Comparison of ENCODE assay signal across 8 cellular contexts in genomic region chrX:45771560-45772340, GRCh38.
DNase-seq lines count a peak whose midpoint lies in the region; ATAC-seq lines count a peak whose summit lies in the region.

No MANE protein-coding gene starts in this region.

- H3K27ac ChIP-seq in ACC112 (ENCODE audit: low read depth, low read length): peak overlapping the region; percentile 93

- peaks cover 41% of the 10 kb centered on the region for H3K4me1 ChIP-seq in ACC112 (ENCODE audit: control insufficient read depth, insufficient read depth, low read length, unreplicated experiment)

- no peak overlapping the region for H2AFZ ChIP-seq in ACC112 (ENCODE audit: low read length, unreplicated experiment)

- H3K79me2 ChIP-seq in ACC112 (ENCODE audit: control insufficient read depth, insufficient read depth, low read length, unreplicated experiment): peaks cover 84% of the 10 kb centered on the region

- intact Hi-C loops in cardiac septum (cut with DNase I): no loop called here

- H3K4me3 ChIP-seq in ACC112 (ENCODE audit: low read depth, low read length): peak overlapping the region; percentile 99

- peaks cover 29% of the 10 kb centered on the region for H3K36me3 ChIP-seq in ACC112 (ENCODE audit: insufficient read depth, low read length)

- ATAC-seq in GM19463 (IDR thresholded peaks at IDR 0.05; ENCODE audit: unreplicated experiment): peak; percentile 46

- peak; percentile 60 for DNase-seq in MV-4-11 (lab: John Stamatoyannopoulos, UW)
- peak; percentile 33 for DNase-seq in activated gamma-delta T cell treated with Interleukin-2 at 50 U/mL for 16 hours
- DNase-seq in cardiac septum (ENCODE audit: low spot score): peak; percentile 82
- peak; percentile 52 for DNase-seq in stimulated activated CD4-positive, alpha-beta T cell treated with anti-CD3 and anti-CD28 coated beads, Interleukin-4, amount 100 ng/mL, for 24 hours
- no peak for DNase-seq in midbrain (lab: John Stamatoyannopoulos, UW)
- DNase-seq in occipital lobe (lab: John Stamatoyannopoulos, UW): no peak

- H3K27me3 ChIP-seq in ACC112 (ENCODE audit: insufficient read depth, low read length): no peaks in the 10 kb centered on the region

Comparison
In these comparisons a context has a peak if more than half of its experiments do, and no peak if none do; other contexts are left out.
1. DNase-seq: peak in MV-4-11 (single experiment), activated gamma-delta T cell treated with Interleukin-2 at 50 U/mL for 16 hours (single experiment), cardiac septum (single experiment) and stimulated activated CD4-positive, alpha-beta T cell treated with anti-CD3 and anti-CD28 coated beads, Interleukin-4, amount 100 ng/mL, for 24 hours (single experiment); none in midbrain (single experiment) and occipital lobe (single experiment).